8 cellular contexts compared by ENCODE assay signal in the genomic region with DNA sequence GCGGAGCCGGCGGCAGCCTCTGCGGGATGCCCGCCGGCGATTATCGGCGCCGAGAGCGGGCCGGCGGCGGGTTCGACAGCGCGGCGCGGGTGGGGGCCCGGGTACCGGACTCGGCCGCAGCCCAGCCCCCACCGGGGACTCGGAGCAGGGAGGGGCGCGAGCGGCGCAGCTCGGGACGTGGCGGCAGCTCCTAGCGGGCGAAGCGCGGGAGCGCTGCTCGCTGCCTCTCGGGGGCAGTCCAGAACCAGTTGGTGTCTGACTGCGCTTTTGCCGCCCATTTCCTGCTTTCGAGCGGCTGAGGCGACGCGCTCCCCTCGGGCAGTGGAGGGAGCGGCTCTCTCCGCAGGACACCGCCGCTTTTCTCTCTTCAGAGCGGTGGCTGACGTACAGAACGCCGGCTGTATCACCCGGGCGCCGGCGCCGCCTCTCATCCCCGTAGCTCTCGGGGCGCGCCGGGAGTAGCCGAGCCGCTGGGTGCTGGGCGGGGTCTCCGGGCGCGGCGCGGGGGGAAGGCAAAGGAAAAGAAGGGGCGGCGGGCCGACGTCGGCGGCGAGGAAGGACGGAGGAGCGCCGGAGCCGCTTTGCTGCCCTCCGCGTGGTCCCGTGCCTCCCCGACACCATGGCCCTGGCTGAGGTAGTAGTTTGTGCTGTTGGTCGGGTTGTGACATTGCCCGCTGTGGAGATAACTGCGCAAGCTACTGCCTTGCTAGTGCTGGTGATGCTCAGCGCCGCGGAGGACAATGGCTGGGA.
DNase-seq lines count a peak whose midpoint lies in the region; ATAC-seq, FAIRE-seq and TF ChIP-seq lines count a peak whose summit lies in the region.

No MANE protein-coding gene starts in this region.

- DNase-seq in COLO829 (ENCODE audit: low spot score) (peak; percentile 70), NOMO-1 (lab: John Stamatoyannopoulos, UW; ENCODE audit: unreplicated experiment in 2 of 2) (peak; percentile 87), endothelial cell of umbilical vein (ENCODE audit: low read depth, low spot score) (peak; percentile 90)
- DNase-seq in activated CD8-positive, alpha-beta memory T cell treated with anti-CD3 and anti-CD28 coated beads, Interleukin-2, amount 50 U/mL, for 4 hours, result peak; percentile 75
- DNase-seq in stimulated activated CD8-positive, alpha-beta memory T cell treated with anti-CD3 and anti-CD28 coated beads, Interleukin-2, amount 100 ng/mL, for 48 hours (ENCODE audit: low read depth in 2 of 2), result peak; percentile 62 to 70

- H2AFZ ChIP-seq in endothelial cell of umbilical vein (ENCODE audit: low read depth, low read length), result no peak overlapping the region

- H3K79me2 ChIP-seq in endothelial cell of umbilical vein (ENCODE audit: control insufficient read depth, insufficient read depth, low read length), result peaks cover 55% of the 10 kb centered on the region

- no peaks in the 10 kb centered on the region for H3K9me1 ChIP-seq in endothelial cell of umbilical vein (replicated peaks; ENCODE audit: control insufficient read depth, extremely low read depth, insufficient read depth, low read length)

- H3K27ac ChIP-seq in endothelial cell of umbilical vein (ENCODE audit: insufficient read depth, low read depth, low read length), result peak overlapping the region; percentile 97

- H3K36me3 ChIP-seq in endothelial cell of umbilical vein (ENCODE audit: control insufficient read depth in 2 of 2, extremely low read depth in 1 of 2, insufficient read depth in 2 of 2, low read length in 2 of 2), result no peaks in the 10 kb centered on the region

- H3K9me3 ChIP-seq in endothelial cell of umbilical vein (replicated peaks; ENCODE audit: control insufficient read depth, insufficient read depth, low read length) (no peaks in the 10 kb centered on the region), mononuclear cell (ENCODE audit: low read depth, low read length) (no peaks in the 10 kb centered on the region)

- TF ChIP-seq POLR2A in endothelial cell of umbilical vein (IDR thresholded peaks at IDR 0.05; ENCODE audit: low read depth, low read length), result peak; percentile 55

- BruUV-seq in endothelial cell of umbilical vein (replicated peaks; lab: Mats Ljungman, UMichigan), result no TSS peak

- CTCF ChIA-PET in endothelial cell of umbilical vein (lab: Charles Lee), result interaction anchor here (0.5 to 3.3 kb wide), 16 partner anchors 10 to 194 kb away, joined by 3 to 79 read pairs (median 4); no protein-coding TSS in a partner anchor

- H3K9ac ChIP-seq in endothelial cell of umbilical vein (replicated peaks; ENCODE audit: extremely low read depth, insufficient read depth, low read length), result peak overlapping the region; percentile 99

- intact Hi-C loops in endothelial cell of umbilical vein (cut with micrococcal nuclease), result loop anchor here (1.0 to 10.0 kb wide), 8 partner anchors 28 to 462 kb away; a partner anchor contains a TSS

- H3K4me1 ChIP-seq in endothelial cell of umbilical vein (ENCODE audit: control insufficient read depth, extremely low read depth, insufficient read depth, low read length) (peaks cover 22% of the 10 kb centered on the region), mononuclear cell (ENCODE audit: insufficient read depth, low read length) (peaks cover 16% of the 10 kb centered on the region)

- ATAC-seq in GM19452 (IDR thresholded peaks at IDR 0.05; ENCODE audit: unreplicated experiment) (peak; percentile 73), HG03575 (IDR thresholded peaks at IDR 0.05; ENCODE audit: extremely low read depth, insufficient number of reproducible peaks, low FRiP score, unreplicated experiment) (peak; percentile 48)

- H3K4me2 ChIP-seq in endothelial cell of umbilical vein (ENCODE audit: insufficient read depth, low read length), result peak overlapping the region; percentile 99

- H3K4me3 ChIP-seq in endothelial cell of umbilical vein (replicated peaks in 1 of 3; ENCODE audit: insufficient read depth in 1 of 3, low read depth in 1 of 3, low read length in 3 of 3) (peak overlapping the region; percentile 92 to 99 (median 99)), mononuclear cell (ENCODE audit: low read length) (peak overlapping the region; percentile 72)

- dilution Hi-C loops in endothelial cell of umbilical vein (cut with MboI; ENCODE audit: extremely low pct_ligation_motif_present, low sequenced_read_pairs), result loop anchor here (25.0 kb wide), 1 partner anchor 184 kb away; no protein-coding TSS in a partner anchor

- POLR2A ChIA-PET in endothelial cell of umbilical vein (lab: Charles Lee), result interaction anchor here (0.6 to 2.1 kb wide), 9 partner anchors 10 to 191 kb away, joined by 3 to 20 read pairs (median 4); no protein-coding TSS in a partner anchor

- FAIRE-seq in endothelial cell of umbilical vein (lab: Jason Lieb, UNC), result no peak

- H3K27me3 ChIP-seq in endothelial cell of umbilical vein (ENCODE audit: control insufficient read depth in 2 of 2, insufficient read depth in 2 of 2, low read length in 2 of 2) (no peaks in the 10 kb centered on the region), mononuclear cell (ENCODE audit: insufficient read depth, low read length) (no peaks in the 10 kb centered on the region)

- peaks cover 3% of the 10 kb centered on the region for H4K20me1 ChIP-seq in endothelial cell of umbilical vein (replicated peaks; ENCODE audit: control insufficient read depth, extremely low read depth, insufficient read depth, low read length)

- peak; percentile 29 to 75 for TF ChIP-seq CTCF in endothelial cell of umbilical vein (IDR thresholded peaks at IDR 0.05; ENCODE audit: extremely low read depth in 1 of 2, insufficient read depth in 1 of 2, low read depth in 1 of 2, low read length in 2 of 2)

TF ChIP-seq in endothelial cell of umbilical vein, 7 proteins besides CTCF, POLR2A, EP300 and RAD21:
- TF ChIP-seq, protein P1, sequence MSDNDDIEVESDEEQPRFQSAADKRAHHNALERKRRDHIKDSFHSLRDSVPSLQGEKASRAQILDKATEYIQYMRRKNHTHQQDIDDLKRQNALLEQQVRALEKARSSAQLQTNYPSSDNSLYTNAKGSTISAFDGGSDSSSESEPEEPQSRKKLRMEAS (IDR thresholded peaks at IDR 0.05; ENCODE audit: insufficient read depth, insufficient read length), result peak; percentile 2
- TF ChIP-seq MYC (IDR thresholded peaks at IDR 0.05; ENCODE audit: low read depth, low read length) (no peak), POLR2AphosphoS5 (IDR thresholded peaks at IDR 0.05; ENCODE audit: insufficient read depth, low read depth, low read length) (peak; percentile 48)

Comparison
In these comparisons a context has a peak if more than half of its experiments do, and no peak if none do; other contexts are left out.
1. Peak in every context shown above with its lines: DNase-seq, ATAC-seq, H3K4me3 ChIP-seq and H3K27ac ChIP-seq.